In genomic region chr2:344811-345210, GRCh38 we compare ENCODE assay signal across 23 cellular contexts. TPM values are rescaled to one million over a fixed set of nuclear protein-coding genes. Genes with fewer than 3 reads are reported as not detected.
DNase-seq lines count a peak whose midpoint lies in the region; ATAC-seq, FAIRE-seq and TF ChIP-seq lines count a peak whose summit lies in the region.
"Had no signal": no experiment of that assay in that cellular context is flagged by ENCODE, and none has a peak within 500 bp of the region (broad histone marks: within the 10 kb centered on the region; RNA-seq: fewer than 3 reads in every experiment).

No MANE protein-coding gene starts in this region.

- H3F3A ChIP-seq in OCI-LY1 (ENCODE audit: insufficient read depth, low read length) = no peaks in the 10 kb centered on the region

- WGBS in HepG2 (ENCODE audit: low lambda C conversion rate) = 0% methylated on average over 4 of the region's 4 CpGs
- 34% methylated on average over 4 of the region's 4 CpGs for WGBS in right lobe of liver (ENCODE audit: insufficient coverage, low coverage, low lambda C conversion rate, missing lambda C conversion rate)

- no peak for ATAC-seq in HepG2
- no peak for ATAC-seq in right lobe of liver
- no peak for ATAC-seq in HG03095 (IDR thresholded peaks at IDR 0.05; ENCODE audit: unreplicated experiment)
- no peak for ATAC-seq in HG03342 (IDR thresholded peaks at IDR 0.05; ENCODE audit: unreplicated experiment)
- ATAC-seq: A549; CD8-positive, alpha-beta T cell had no signal

- BruUV-seq in HepG2 (replicated peaks; lab: Mats Ljungman, UMichigan) = no TSS peak

- no peak for TF ChIP-seq RAD21 in HepG2 (CRISPR knock-in tag; IDR thresholded peaks at IDR 0.05)

- H3K4me2 ChIP-seq in HepG2 (ENCODE audit: low read depth, low read length) (no peak overlapping the region), OCI-LY1 (ENCODE audit: low read length) (no peak overlapping the region; the same call in 1 of the 2 replicates)
- H3K4me2 ChIP-seq: A549; BLaER1 treated with 17β-estradiol and CSF1 and Interleukin-3, amounts not matched to agents 10 nM and 100 nM had no signal

- H3K79me2 ChIP-seq in HepG2 (ENCODE audit: insufficient read depth, low read length) = no peaks in the 10 kb centered on the region
- no peaks in the 10 kb centered on the region for H3K79me2 ChIP-seq in OCI-LY1 (ENCODE audit: insufficient read depth, low read length)

- no peaks in the 10 kb centered on the region for H4K20me1 ChIP-seq in HepG2 (ENCODE audit: insufficient read depth, low read length)
- H4K20me1 ChIP-seq in OCI-LY1 (ENCODE audit: insufficient read depth, low read length) = no peaks in the 10 kb centered on the region
- H4K20me1 ChIP-seq: BLaER1 treated with 17β-estradiol and CSF1 and Interleukin-3, amounts not matched to agents 10 nM and 100 nM had no signal

- TF ChIP-seq EP300 in HepG2 (IDR thresholded peaks at IDR 0.05; ENCODE audit: low read depth in 2 of 2, low read length in 2 of 2) (no peak), HepG2 (CRISPR knock-in tag; IDR thresholded peaks at IDR 0.05; ENCODE audit: borderline replicate concordance) (no peak)

- in situ Hi-C loops in HepG2 (cut with HindIII; ENCODE audit: extremely low pct_ligation_motif_present, low pct_unique_long_range_greater_than_20kb) = no loop called here

- CTCF ChIA-PET in HepG2 (lab: Yijun Ruan, JAX; ENCODE audit: low intra/inter-chr PET ratio, low total read pairs) = no interaction called here

- DNase-seq in HepG2 (ENCODE audit: low spot score) = no peak
- DNase-seq in right lobe of liver = no peak
- DNase-seq in choroid plexus epithelial cell (ENCODE audit: low read depth) = peak; percentile 2
- DNase-seq: AML-193; Caco-2; Calu3; CD4-positive, alpha-beta T cell; CD8-positive, alpha-beta T cell; DMS79 treated with DMSO at 0.1 percent for 48 hours; GF-D8 had no signal

- intact Hi-C loops in HepG2 (cut with micrococcal nuclease; ENCODE audit: unreplicated experiment) (no loop called here), right lobe of liver (cut with DNase I) (no loop called here)

- H3K9ac ChIP-seq in HepG2 (ENCODE audit: insufficient read depth, low read depth, low read length) = no peak overlapping the region
- H3K9ac ChIP-seq in OCI-LY1 (ENCODE audit: low read length) = peak overlapping the region; percentile 19; the same call in 1 of the 2 replicates
- H3K9ac ChIP-seq: BLaER1 treated with 17β-estradiol and CSF1 and Interleukin-3, amounts not matched to agents 10 nM and 100 nM had no signal

- TF ChIP-seq POLR2A in HepG2 (IDR thresholded peaks at IDR 0.05; ENCODE audit: insufficient read depth in 1 of 2, low read depth in 2 of 2, low read length in 2 of 2) (no peak), right lobe of liver (IDR thresholded peaks at IDR 0.05) (no peak)

- H3K4me3 ChIP-seq in HepG2 (replicated peaks in 1 of 3; ENCODE audit: insufficient read depth in 1 of 3, low read depth in 2 of 3, low read length in 3 of 3) = no peak overlapping the region
- no peak overlapping the region for H3K4me3 ChIP-seq in right lobe of liver
- peak overlapping the region; percentile 21 for H3K4me3 ChIP-seq in OCI-LY1 (ENCODE audit: low read depth, low read length, poor library complexity, severe bottlenecking)
- H3K4me3 ChIP-seq in choroid plexus epithelial cell (ENCODE audit: low read depth, low read length) = no peak overlapping the region
- H3K4me3 ChIP-seq: A549; BLaER1 treated with 17β-estradiol and CSF1 and Interleukin-3, amounts not matched to agents 10 nM and 100 nM had no signal

- H3K9me2 ChIP-seq in OCI-LY1 (ENCODE audit: low read depth, low read length) = no peaks in the 10 kb centered on the region

- H3K36me3 ChIP-seq in HepG2 (replicated peaks in 1 of 2; ENCODE audit: control insufficient read depth in 1 of 2, insufficient read depth in 2 of 2, low read length in 2 of 2) (no peaks in the 10 kb centered on the region), right lobe of liver (no peaks in the 10 kb centered on the region), OCI-LY1 (ENCODE audit: insufficient read depth, low read length) (no peaks in the 10 kb centered on the region)

- H3K27ac ChIP-seq in HepG2 (ENCODE audit: extremely low read length, insufficient read depth, low read length) = no peak overlapping the region
- no peak overlapping the region for H3K27ac ChIP-seq in right lobe of liver
- peak overlapping the region; percentile 57 for H3K27ac ChIP-seq in OCI-LY1 (ENCODE audit: low read depth, low read length, poor library complexity, severe bottlenecking)
- H3K27ac ChIP-seq: 22Rv1; A549; BLaER1 treated with 17β-estradiol and CSF1 and Interleukin-3, amounts not matched to agents 10 nM and 100 nM; C4-2B had no signal

- H3K27me3 ChIP-seq in HepG2 (ENCODE audit: control insufficient read depth in 1 of 2, insufficient read depth in 2 of 2, low read length in 2 of 2) = peaks cover 0 to 18% of the 10 kb centered on the region in 2 experiments; a peak in 3 of 5 replicates
- H3K27me3 ChIP-seq in right lobe of liver = no peaks in the 10 kb centered on the region
- no peaks in the 10 kb centered on the region for H3K27me3 ChIP-seq in OCI-LY1 (ENCODE audit: insufficient read depth, low read length)
- H3K27me3 ChIP-seq: BLaER1 treated with 17β-estradiol and CSF1 and Interleukin-3, amounts not matched to agents 10 nM and 100 nM had no signal

- H3K4me1 ChIP-seq in HepG2 (ENCODE audit: insufficient read depth, low read length) (no peaks in the 10 kb centered on the region), right lobe of liver (no peaks in the 10 kb centered on the region), OCI-LY1 (ENCODE audit: insufficient read depth, low read length, severe bottlenecking) (peaks cover 89% of the 10 kb centered on the region)
- H3K4me1 ChIP-seq: A549, Caco-2 had no signal

- H3K9me3 ChIP-seq in HepG2 (ENCODE audit: low read length) (no peaks in the 10 kb centered on the region), right lobe of liver (no peaks in the 10 kb centered on the region), OCI-LY1 (ENCODE audit: low read length) (no peaks in the 10 kb centered on the region)
- H3K9me3 ChIP-seq: A549, Caco-2 had no signal

- FAIRE-seq in HepG2 (lab: Jason Lieb, UNC) = no peak
- FAIRE-seq: A549, D721Med, G401.6, GM12891, GM19239 had no signal

- POLR2A ChIA-PET in HepG2 (lab: Yijun Ruan, JAX) = no interaction called here

- H2AFZ ChIP-seq in HepG2 (ENCODE audit: low read length) (no peak overlapping the region), OCI-LY1 (ENCODE audit: low read length) (no peak overlapping the region)

- TF ChIP-seq CTCF in HepG2 (CRISPR knock-in tag; IDR thresholded peaks at IDR 0.05) = no peak
- TF ChIP-seq CTCF in right lobe of liver (IDR thresholded peaks at IDR 0.05) = no peak
- TF ChIP-seq CTCF in OCI-LY1 (IDR thresholded peaks at IDR 0.05; ENCODE audit: low read length) = no peak
- no peak for TF ChIP-seq CTCF in choroid plexus epithelial cell (conservative IDR thresholded peaks at IDR 0.05; ENCODE audit: low read depth, low read length)

TF ChIP-seq in HepG2, 621 proteins besides CTCF, POLR2A, EP300 and RAD21:
- TF ChIP-seq, protein P1, sequence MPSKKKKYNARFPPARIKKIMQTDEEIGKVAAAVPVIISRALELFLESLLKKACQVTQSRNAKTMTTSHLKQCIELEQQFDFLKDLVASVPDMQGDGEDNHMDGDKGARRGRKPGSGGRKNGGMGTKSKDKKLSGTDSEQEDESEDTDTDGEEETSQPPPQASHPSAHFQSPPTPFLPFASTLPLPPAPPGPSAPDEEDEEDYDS (CRISPR knock-in tag; IDR thresholded peaks at IDR 0.05) = no peak
- peak; percentile 64; the same call in 1 of the 2 replicates for TF ChIP-seq CEBPB (IDR thresholded peaks at IDR 0.05; ENCODE audit: borderline replicate concordance, low read depth, low read length)
- peak; percentile 19; the same call in 1 of the 2 replicates for TF ChIP-seq ATF7 (IDR thresholded peaks at IDR 0.05)
- TF ChIP-seq ATF7 (CRISPR knock-in tag; IDR thresholded peaks at IDR 0.05) = no peak
TF ChIP-seq in HepG2: peak in this region for 2.

RNA-seq across cellular contexts. Expression of gene ALKAL2, which starts 56.9 kb away (rescaled TPM):
- total RNA-seq in HepG2 (2016; rRNA removed; fragmentation: Illumina TruSeq; extraction: Trizol) (0.22 TPM in 1 of 2 replicates, not detected in the other), right lobe of liver (1 to 10 TPM in 4 of 6 experiments, under 1 TPM in 2; 0.49 to 2.9 (median 1.0) TPM)
- total RNA-seq in HepG2 (2016; cell fraction: cytosol; rRNA removed; fragmentation: Illumina TruSeq; extraction: Trizol; ENCODE audit: low read depth) = not detected in 2 replicates
- total RNA-seq in HepG2 (2016; cell fraction: insoluble cytoplasmic fraction; rRNA removed; fragmentation: Illumina TruSeq; extraction: Trizol) = 0.22 TPM in 1 of 2 replicates, not detected in the other
- total RNA-seq in HepG2 (2016; cell fraction: membrane; rRNA removed; fragmentation: Illumina TruSeq; extraction: Trizol) = 0.77 and 0.93 TPM in 2 replicates
- total RNA-seq in HepG2 (2016; cell fraction: nucleus; rRNA removed; fragmentation: Illumina TruSeq; extraction: Trizol) = not detected in 2 replicates
- 1.7 and 2.9 TPM in 2 replicates for polyA plus RNA-seq in HepG2 (2011; rRNA removed)
- 0.89 and 1.5 TPM in 2 replicates for polyA plus RNA-seq in HepG2 (2011; cell fraction: cytosol; rRNA removed)
- 0.82 and 1.1 TPM in 2 replicates for polyA plus RNA-seq in HepG2 (2011; cell fraction: nucleus; rRNA removed)
- polyA plus RNA-seq in HepG2 (2012) = 1.5 and 2.3 TPM in 2 replicates
- polyA plus RNA-seq in HepG2 (2016; cell fraction: cytosol; fragmentation: Illumina TruSeq; extraction: Trizol; ENCODE audit: low read depth) = 0.12 and 0.19 TPM in 2 replicates
- polyA plus RNA-seq in HepG2 (2016; cell fraction: insoluble cytoplasmic fraction; fragmentation: Illumina TruSeq; extraction: Trizol; ENCODE audit: low read depth) = 0.35 TPM in 1 of 2 replicates, not detected in the other
- polyA plus RNA-seq in HepG2 (2016; cell fraction: membrane; fragmentation: Illumina TruSeq; extraction: Trizol; ENCODE audit: low read depth) = 0.22 and 0.45 TPM in 2 replicates
- 0.72 and 1.0 TPM in 2 replicates for polyA plus RNA-seq in HepG2 (2016; cell fraction: nucleus; fragmentation: Illumina TruSeq; extraction: Trizol; ENCODE audit: insufficient read depth, low read depth)
- not detected in 2 replicates for polyA minus RNA-seq in HepG2 (2011; rRNA and poly(A)+ RNA removed; ENCODE audit: low replicate concordance)
- polyA minus RNA-seq in HepG2 (2011; cell fraction: cytosol; rRNA and poly(A)+ RNA removed) = 0.59 TPM in 1 of 2 replicates, not detected in the other
- polyA minus RNA-seq in HepG2 (2011; cell fraction: nucleus; rRNA and poly(A)+ RNA removed) = 1.4 and 1.5 TPM in 2 replicates
- total RNA-seq: A172; Caco-2; Calu3; CD4-positive, alpha-beta T cell had no signal
- polyA plus RNA-seq: A549, BJ had no signal
